ENCODE assay signal across 12 cellular contexts in the genomic region with DNA sequence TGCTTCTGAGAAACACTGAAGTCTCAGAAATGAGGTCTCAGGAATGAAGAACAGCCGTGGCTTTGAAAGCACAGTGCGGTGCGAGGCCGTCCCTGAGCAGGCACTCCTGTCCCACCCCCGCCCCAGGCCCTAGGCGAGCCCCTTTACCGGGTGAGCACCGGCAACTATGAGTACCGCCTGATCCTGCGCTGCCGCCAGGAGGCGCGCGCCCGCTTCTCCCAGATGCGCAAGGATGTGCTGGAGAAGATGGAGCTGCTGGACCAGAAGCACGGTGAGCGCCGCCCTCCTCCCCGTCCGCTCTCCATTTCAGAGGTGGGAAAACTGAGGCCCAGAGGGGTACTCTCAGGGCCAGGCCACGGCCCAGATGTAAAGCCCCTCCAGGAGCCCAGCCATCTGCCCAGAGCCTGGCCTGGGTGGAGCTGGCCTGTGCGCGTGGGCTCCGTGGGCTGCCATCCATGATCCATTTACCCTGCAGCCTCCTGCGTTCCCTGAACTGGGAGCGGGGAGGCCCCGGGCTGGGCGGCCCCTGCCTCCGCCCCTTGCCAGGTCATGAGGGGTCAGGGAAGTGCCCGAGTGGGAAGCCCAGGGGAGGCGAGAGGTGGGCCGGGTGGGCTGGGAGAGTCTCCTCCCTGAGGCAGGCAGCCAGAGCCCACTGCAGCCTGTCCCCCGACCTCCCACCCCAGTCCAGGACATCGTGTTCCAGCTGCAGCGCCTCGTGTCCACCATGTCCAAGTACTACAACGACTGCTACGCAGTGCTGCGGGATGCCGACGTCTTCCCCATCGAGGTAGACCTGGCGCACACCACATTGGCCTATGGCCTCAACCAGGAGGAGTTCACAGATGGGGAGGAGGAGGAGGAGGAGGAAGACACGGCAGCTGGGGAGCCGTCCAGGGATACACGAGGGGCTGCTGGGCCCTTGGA. TPM values are rescaled to one million over a fixed set of nuclear protein-coding genes. Genes with fewer than 3 reads are reported as not detected.
DNase-seq lines count a peak whose midpoint lies in the region; ATAC-seq, FAIRE-seq and TF ChIP-seq lines count a peak whose summit lies in the region.
"Had no signal": no experiment of that assay in that cellular context is flagged by ENCODE, and none has a peak within 500 bp of the region (broad histone marks: within the 10 kb centered on the region; RNA-seq: fewer than 3 reads in every experiment).

No MANE protein-coding gene starts in this region.

- H3K4me3 ChIP-seq in IMR-90 (ENCODE audit: insufficient read depth, low read depth, low read length) (no peak overlapping the region), endodermal cell (ENCODE audit: low read length) (no peak overlapping the region), kidney (ENCODE audit: low read length in 2 of 2) (no peak overlapping the region)

- no peak overlapping the region for H3K18ac ChIP-seq in IMR-90 (ENCODE audit: low read depth, low read length)

- no peaks in the 10 kb centered on the region for H3K9me3 Mint-ChIP-seq in endodermal cell
- H3K9me3 Mint-ChIP-seq: activated naive CD8-positive, alpha-beta T cell treated with anti-CD3 and anti-CD28 coated beads, Interleukin-2, amount 50 U/mL, for 24 hours; CD8-positive, alpha-beta memory T cell had no signal

- no peak overlapping the region for H4K8ac ChIP-seq in IMR-90 (ENCODE audit: low read depth in 2 of 2, low read length in 2 of 2)

- ATAC-seq in IMR-90 (ENCODE audit: low read depth) (peak; percentile 73), GM21717 (IDR thresholded peaks at IDR 0.05; ENCODE audit: unreplicated experiment) (no peak), HG02759 (IDR thresholded peaks at IDR 0.05; ENCODE audit: unreplicated experiment) (no peak)
- ATAC-seq: activated naive CD8-positive, alpha-beta T cell treated with anti-CD3 and anti-CD28 coated beads, Interleukin-2, amount 50 U/mL, for 24 hours; sciatic nerve had no signal

- no peak overlapping the region for H2BK15ac ChIP-seq in IMR-90 (ENCODE audit: low read depth, low read length)

- TF ChIP-seq POLR2A in IMR-90 (IDR thresholded peaks at IDR 0.05; ENCODE audit: low read depth, low read length) = no peak

- no peak overlapping the region for H2BK120ac ChIP-seq in IMR-90 (ENCODE audit: low read depth, low read length)

- H3K79me1 ChIP-seq in IMR-90 (ENCODE audit: low read depth in 1 of 2, low read length in 2 of 2) = no peaks in the 10 kb centered on the region

- in situ Hi-C loops in IMR-90 (cut with MboI; ENCODE audit: low sequenced_read_pairs) = no loop called here

- TF ChIP-seq RAD21 in IMR-90 (IDR thresholded peaks at IDR 0.05; ENCODE audit: low read length) = peak; percentile 61

- no peak overlapping the region for H2BK20ac ChIP-seq in IMR-90 (ENCODE audit: low read depth, low read length)

- intact Hi-C loops in IMR-90 (cut with micrococcal nuclease) (loop anchor here (5.0 kb wide), 1 partner anchor 278 kb away; no protein-coding TSS in a partner anchor), kidney (cut with DNase I) (no loop called here)

- peaks cover 10% of the 10 kb centered on the region for H3K36me3 ChIP-seq in IMR-90 (ENCODE audit: control insufficient read depth, insufficient read depth, low read length)
- H3K36me3 ChIP-seq in endodermal cell (ENCODE audit: control insufficient read depth, insufficient read depth, low read length) = peaks cover 25% of the 10 kb centered on the region
- H3K36me3 ChIP-seq in kidney (ENCODE audit: control insufficient read depth in 1 of 2, insufficient read depth in 2 of 2, low read length in 2 of 2) = peaks cover 15 to 27% of the 10 kb centered on the region in 2 donors

- H3K4me1 Mint-ChIP-seq in endodermal cell = no peaks in the 10 kb centered on the region
- H3K4me1 Mint-ChIP-seq: activated naive CD8-positive, alpha-beta T cell treated with anti-CD3 and anti-CD28 coated beads, Interleukin-2, amount 50 U/mL, for 24 hours; CD8-positive, alpha-beta memory T cell had no signal

- CTCF ChIA-PET in IMR-90 (lab: Yijun Ruan, JAX) = no interaction called here

- dilution Hi-C loops in IMR-90 (cut with HindIII; ENCODE audit: low sequenced_read_pairs, unreplicated experiment) = no loop called here

- no peaks in the 10 kb centered on the region for H3K9me1 ChIP-seq in IMR-90 (ENCODE audit: insufficient read depth, low read length)

- H3K36me3 Mint-ChIP-seq in endodermal cell (ENCODE audit: low read depth) = peaks cover 31% of the 10 kb centered on the region

- POLR2A ChIA-PET in IMR-90 (lab: Charles Lee; ENCODE audit: unreplicated experiment) = interaction anchor here (0.6 kb wide), 1 partner anchor 267 kb away, joined by 4 read pairs; no protein-coding TSS in a partner anchor

- H3K4me1 ChIP-seq in IMR-90 (ENCODE audit: control insufficient read depth, insufficient read depth, low read length) (no peaks in the 10 kb centered on the region), endodermal cell (ENCODE audit: control insufficient read depth, insufficient read depth, low read length) (no peaks in the 10 kb centered on the region), kidney (ENCODE audit: control insufficient read depth in 1 of 2, insufficient read depth in 1 of 2, low read depth in 1 of 2, low read length in 2 of 2) (no peaks in the 10 kb centered on the region)

- no peak overlapping the region for H3K56ac ChIP-seq in IMR-90 (ENCODE audit: extremely low read depth, insufficient read depth, low read length)

- H2AK5ac ChIP-seq in IMR-90 (ENCODE audit: low read depth, low read length) = no peak overlapping the region

- H4K91ac ChIP-seq in IMR-90 (ENCODE audit: insufficient read depth, low read depth, low read length) = no peak overlapping the region

- H3K27me3 ChIP-seq in IMR-90 (ENCODE audit: control insufficient read depth, insufficient read depth, low read length) = no peaks in the 10 kb centered on the region; the same call in 1 of the 2 replicates
- H3K27me3 ChIP-seq in endodermal cell (ENCODE audit: control insufficient read depth, insufficient read depth, low read length, poor library complexity, severe bottlenecking) = no peaks in the 10 kb centered on the region

- peaks cover 5% of the 10 kb centered on the region for H3K27me3 Mint-ChIP-seq in endodermal cell (ENCODE audit: insufficient read depth)

- H3K27ac Mint-ChIP-seq in endodermal cell = peak overlapping the region; percentile 55
- H3K27ac Mint-ChIP-seq: activated naive CD8-positive, alpha-beta T cell treated with anti-CD3 and anti-CD28 coated beads, Interleukin-2, amount 50 U/mL, for 24 hours; CD8-positive, alpha-beta memory T cell had no signal

- H2AFZ ChIP-seq in IMR-90 (replicated peaks; ENCODE audit: low read length, poor library complexity) = no peak overlapping the region

- H3K9me3 ChIP-seq in IMR-90 (ENCODE audit: control insufficient read depth, insufficient read depth, low read length) (no peaks in the 10 kb centered on the region), endodermal cell (ENCODE audit: control insufficient read depth, low read length) (no peaks in the 10 kb centered on the region), kidney (ENCODE audit: control insufficient read depth in 1 of 2, low read length in 2 of 2) (no peaks in the 10 kb centered on the region)

- H4K5ac ChIP-seq in IMR-90 (ENCODE audit: low read depth, low read length) = no peak overlapping the region

- no peaks in the 10 kb centered on the region for H4K20me1 ChIP-seq in IMR-90 (ENCODE audit: insufficient read depth, low read length)

- no peak overlapping the region for H3K4me2 ChIP-seq in IMR-90 (ENCODE audit: low read depth, low read length)

- H3K27ac ChIP-seq in IMR-90 (ENCODE audit: insufficient read depth, low read length) (no peak overlapping the region), endodermal cell (ENCODE audit: low read depth, low read length) (no peak overlapping the region), kidney (ENCODE audit: low read depth in 2 of 2, low read length in 2 of 2) (no peak overlapping the region)

- DNase-seq in IMR-90 (peak; percentile 41), endodermal cell (peak; percentile 94), kidney (peak; percentile 63), superior temporal gyrus (ENCODE audit: extremely low spot score) (peak; percentile 43), cortex of kidney (lab: John Stamatoyannopoulos, UW) (no peak)
- DNase-seq: activated naive CD8-positive, alpha-beta T cell treated with anti-CD3 and anti-CD28 coated beads, Interleukin-2, amount 50 U/mL, for 24 hours; CD8-positive, alpha-beta memory T cell; hippocampal formation; NCI-H2029 had no signal

- BruUV-seq in IMR-90 (replicated peaks; lab: Mats Ljungman, UMichigan) = no TSS peak

- no peak overlapping the region for H2AK9ac ChIP-seq in IMR-90 (replicated peaks; ENCODE audit: low read depth, low read length, poor library complexity)

- WGBS in IMR-90 (ENCODE audit: extremely low coverage in 2 of 2, insufficient read length in 1 of 2), 2 experiments = 72% methylated on average over 19 of the region's 47 CpGs; no CpG with 5 or more reads in 1 of the 2 experiments
- WGBS in endodermal cell (ENCODE audit: insufficient coverage in 1 of 2, insufficient read length in 1 of 2), 2 experiments = 93 to 96% methylated on average over 35 to 47 of the region's 47 CpGs

- H3K14ac ChIP-seq in IMR-90 (replicated peaks; ENCODE audit: low read depth, low read length) = no peak overlapping the region

- peak; percentile 57 for TF ChIP-seq CTCF in IMR-90 (conservative IDR thresholded peaks at IDR 0.05; ENCODE audit: low read depth, low read length)
- peak; percentile 76 for TF ChIP-seq CTCF in endodermal cell (conservative IDR thresholded peaks at IDR 0.05)
- no peak for TF ChIP-seq CTCF in kidney (IDR thresholded peaks at IDR 0.05; ENCODE audit: borderline replicate concordance, extremely low read depth, insufficient read depth)

- no peak overlapping the region for H3K4me3 Mint-ChIP-seq in endodermal cell
- H3K4me3 Mint-ChIP-seq: activated naive CD8-positive, alpha-beta T cell treated with anti-CD3 and anti-CD28 coated beads, Interleukin-2, amount 50 U/mL, for 24 hours; CD8-positive, alpha-beta memory T cell had no signal

- no peak overlapping the region for H3K4ac ChIP-seq in IMR-90 (ENCODE audit: low read depth, low read length)

- H3K9ac ChIP-seq in IMR-90 (ENCODE audit: low read depth, low read length) = no peak overlapping the region
- no peak overlapping the region for H3K9ac ChIP-seq in endodermal cell (ENCODE audit: extremely low read depth, low read length, poor library complexity, severe bottlenecking)
- no peak overlapping the region for H3K9ac ChIP-seq in kidney (ENCODE audit: low read length in 2 of 2)

- no peak overlapping the region for H2BK5ac ChIP-seq in IMR-90 (ENCODE audit: low read depth, low read length, poor library complexity, severe bottlenecking)

- no peak for FAIRE-seq in kidney (lab: Jason Lieb, UNC)

- H3K23ac ChIP-seq in IMR-90 (ENCODE audit: low read depth, low read length) = no peak overlapping the region

RNA-seq across cellular contexts. Expression of a gene that starts 9.5 kb away (rescaled TPM):
- total RNA-seq in IMR-90 (2012; rRNA removed) (not detected in 2 replicates), endodermal cell (1 to 10 TPM in 1 of 2 donors, under 1 TPM in 1; 0.57 to 1.1 TPM), kidney (0.31 TPM)
- polyA plus RNA-seq in IMR-90 (2012; rRNA removed) (not detected in 2 replicates), kidney (ENCODE audit: insufficient read depth, low read depth, low replicate concordance) (0.92 TPM)
- polyA plus RNA-seq in IMR-90 (2012; cell fraction: cytosol; rRNA removed) = 0.08 and 0.21 TPM in 2 replicates
- not detected in 2 replicates for polyA plus RNA-seq in IMR-90 (2012; cell fraction: nucleus; rRNA removed; ENCODE audit: low replicate concordance)
- polyA plus RNA-seq in endodermal cell (2013, experiment 1 of 2) = 0.61 TPM
- polyA plus RNA-seq in endodermal cell (2013, experiment 2 of 2) = 0.17 TPM
- polyA plus RNA-seq: CD8-positive, alpha-beta memory T cell had no signal

RNA-seq across cellular contexts. Expression of a gene that starts 17.2 kb away (rescaled TPM):
- 14.4 and 16.5 TPM in 2 replicates for total RNA-seq in IMR-90 (2012; rRNA removed)
- 21.0 and 22.1 TPM in 2 replicates for polyA plus RNA-seq in IMR-90 (2012; rRNA removed)
- polyA plus RNA-seq in IMR-90 (2012; cell fraction: cytosol; rRNA removed) = 21.3 and 24.6 TPM in 2 replicates
- 95.1 and 119 TPM in 2 replicates for polyA plus RNA-seq in IMR-90 (2012; cell fraction: nucleus; rRNA removed; ENCODE audit: low replicate concordance)
- 10 to 100 TPM; 42.7 to 54.1 TPM for total RNA-seq in endodermal cell
- polyA plus RNA-seq in endodermal cell (2013, experiment 1 of 2) = 22.8 TPM
- polyA plus RNA-seq in endodermal cell (2013, experiment 2 of 2) = 20.1 TPM
- total RNA-seq in kidney = 43.4 TPM
- polyA plus RNA-seq in kidney (ENCODE audit: insufficient read depth, low read depth, low replicate concordance) = 28.4 TPM

RNA-seq across cellular contexts. Expression of a gene that starts 36.0 kb away (rescaled TPM):
- 0.18 and 0.28 TPM in 2 replicates for total RNA-seq in IMR-90 (2012; rRNA removed)
- polyA plus RNA-seq in IMR-90 (2012; rRNA removed) = 0.46 and 0.67 TPM in 2 replicates
- 0.55 and 0.81 TPM in 2 replicates for polyA plus RNA-seq in IMR-90 (2012; cell fraction: cytosol; rRNA removed)
- 1.1 and 2.3 TPM in 2 replicates for polyA plus RNA-seq in IMR-90 (2012; cell fraction: nucleus; rRNA removed; ENCODE audit: low replicate concordance)
- total RNA-seq in endodermal cell = 1 to 10 TPM; 1.4 to 3.7 TPM
- 2.7 TPM for polyA plus RNA-seq in endodermal cell (2013, experiment 1 of 2)
- 1.9 TPM for polyA plus RNA-seq in endodermal cell (2013, experiment 2 of 2)
- total RNA-seq in kidney = 9.7 TPM
- polyA plus RNA-seq in kidney (ENCODE audit: insufficient read depth, low read depth, low replicate concordance) = 27.8 TPM
- polyA plus RNA-seq: CD8-positive, alpha-beta memory T cell had no signal
